21 cellular contexts compared by ENCODE assay signal in the genomic region with DNA sequence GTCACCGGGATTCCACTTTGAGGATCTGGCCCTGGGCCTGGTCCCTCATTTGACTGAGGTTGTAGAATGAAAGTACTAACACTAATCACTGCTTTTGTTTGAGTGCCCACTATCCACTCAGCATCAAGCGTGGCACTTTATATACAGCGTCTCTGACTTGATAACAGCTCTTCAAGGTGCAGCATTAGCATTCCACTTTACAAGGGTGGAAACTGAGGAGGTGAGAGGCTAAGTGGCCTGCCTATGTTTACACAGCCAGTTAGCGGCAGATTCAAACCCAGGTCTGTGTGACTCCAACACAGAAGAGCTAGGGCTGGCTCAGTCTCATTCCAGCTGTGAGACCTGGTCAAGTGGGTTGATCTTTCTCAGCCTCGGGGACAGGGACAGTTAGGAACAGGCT. TPM values are rescaled to one million over a fixed set of nuclear protein-coding genes. Genes with fewer than 3 reads are reported as not detected.
DNase-seq lines count a peak whose midpoint lies in the region; ATAC-seq, FAIRE-seq and TF ChIP-seq lines count a peak whose summit lies in the region.
"Had no signal": no experiment of that assay in that cellular context is flagged by ENCODE, and none has a peak within 500 bp of the region (broad histone marks: within the 10 kb centered on the region; RNA-seq: fewer than 3 reads in every experiment).

No MANE protein-coding gene starts in this region.

- H3K4me3 ChIP-seq in GM12878: no peak overlapping the region
- H3K4me3 ChIP-seq in lower lobe of right lung: no peak overlapping the region
- no peak overlapping the region for H3K4me3 ChIP-seq in stomach smooth muscle (ENCODE audit: low read length in 2 of 2)
- H3K4me3 ChIP-seq: BLaER1, GM23338, K562 had no signal

- no peak for ATAC-seq in GM12878
- peak; percentile 47 to 80 for ATAC-seq in lower lobe of right lung
- ATAC-seq: GM23338, K562 had no signal

- no peaks in the 10 kb centered on the region for H4K20me1 ChIP-seq in GM12878 (ENCODE audit: control insufficient read depth, insufficient read depth)
- H4K20me1 ChIP-seq: BLaER1 had no signal

- DNase-seq in NCI-H2029 treated with DMSO at 0.1 percent for 48 hours (lab: John Stamatoyannopoulos, UW): peak; percentile 21
- no peak for DNase-seq in NCI-H2029 (lab: John Stamatoyannopoulos, UW)
- no peak for DNase-seq in GM12878 (ENCODE audit: low read depth, low spot score)
- no peak for DNase-seq in lower lobe of right lung
- DNase-seq in GM20000 (ENCODE audit: low spot score): no peak
- DNase-seq in epidermal melanocyte (ENCODE audit: insufficient read length, low spot score): no peak
- DNase-seq in NCI-H446 treated with DMSO at 0.1 percent for 48 hours (lab: John Stamatoyannopoulos, UW): no peak
- DNase-seq: 8988T; AML-193; Caco-2; CD8-positive, alpha-beta memory T cell; DMS53; HCEC 1CT; HFFc6 had no signal

- peak; percentile 59 for FAIRE-seq in GM12878 (lab: Jason Lieb, UNC)
- FAIRE-seq: GM12891, K562 had no signal

- 51% methylated on average over 5 of the region's 5 CpGs for WGBS in GM12878 (ENCODE audit: insufficient coverage, insufficient replicate concordance, low lambda C conversion rate, missing lambda C conversion rate)

- no peaks in the 10 kb centered on the region for H3K27me3 ChIP-seq in GM12878 (replicated peaks in 1 of 2; ENCODE audit: control insufficient read depth in 2 of 2, insufficient read depth in 2 of 2, low read length in 1 of 2)
- H3K27me3 ChIP-seq in lower lobe of right lung (ENCODE audit: low read depth): no peaks in the 10 kb centered on the region
- no peaks in the 10 kb centered on the region for H3K27me3 ChIP-seq in stomach smooth muscle (ENCODE audit: control insufficient read depth in 1 of 2, insufficient read depth in 2 of 2, low read length in 2 of 2)
- H3K27me3 ChIP-seq: BLaER1 had no signal

- H3K36me3 ChIP-seq in GM12878 (ENCODE audit: control insufficient read depth in 2 of 2, insufficient read depth in 2 of 2, low read length in 1 of 2) (no peaks in the 10 kb centered on the region), lower lobe of right lung (no peaks in the 10 kb centered on the region), stomach smooth muscle (ENCODE audit: control insufficient read depth in 2 of 2, insufficient read depth in 2 of 2, low read length in 2 of 2) (peaks cover 36 to 43% of the 10 kb centered on the region in 2 donors)

- H3K27ac ChIP-seq in GM12878 (ENCODE audit: control insufficient read depth, insufficient read depth): no peak overlapping the region
- H3K27ac ChIP-seq in lower lobe of right lung: no peak overlapping the region
- peak overlapping the region; percentile 97 for H3K27ac ChIP-seq in stomach smooth muscle (ENCODE audit: low read length)
- H3K27ac ChIP-seq: BLaER1, HL-60 had no signal

- POLR2A ChIA-PET in GM12878 (lab: Charles Lee): no interaction called here

- no peak for TF ChIP-seq RAD21 in GM12878 (IDR thresholded peaks at IDR 0.05; ENCODE audit: insufficient read depth, low read depth, low read length)

- no peak overlapping the region for H2AFZ ChIP-seq in GM12878 (ENCODE audit: control insufficient read depth, low read depth, low read length)
- H2AFZ ChIP-seq: GM23338 had no signal

- no peak overlapping the region for H3K4me2 ChIP-seq in GM12878 (ENCODE audit: control insufficient read depth, insufficient read depth)
- H3K4me2 ChIP-seq: BLaER1, GM23338 had no signal

- TF ChIP-seq CTCF in GM12878 (IDR thresholded peaks at IDR 0.05 in 2 of 3, conservative IDR thresholded peaks at IDR 0.05 in 1 of 3; ENCODE audit: control insufficient read depth in 2 of 3, extremely low read depth in 1 of 3, insufficient read depth in 1 of 3, low read depth in 3 of 3, low read length in 3 of 3): no peak
- no peak for TF ChIP-seq CTCF in lower lobe of right lung (IDR thresholded peaks at IDR 0.05)
- TF ChIP-seq CTCF in GM20000 (IDR thresholded peaks at IDR 0.05; ENCODE audit: extremely low read depth, missing control alignments): no peak

- no peak for TF ChIP-seq POLR2A in GM12878 (IDR thresholded peaks at IDR 0.05; ENCODE audit: low read depth, low read length)

- no TSS peak for BruUV-seq in GM12878 (replicated peaks; lab: Mats Ljungman, UMichigan)

- H3K9me3 ChIP-seq in GM12878 (replicated peaks; ENCODE audit: control insufficient read depth, insufficient read depth, low read length) (no peaks in the 10 kb centered on the region), lower lobe of right lung (no peaks in the 10 kb centered on the region), stomach smooth muscle (ENCODE audit: control insufficient read depth in 2 of 2, low read length in 2 of 2) (no peaks in the 10 kb centered on the region)
- H3K9me3 ChIP-seq: BLaER1, Caco-2 had no signal

- RAD21 ChIA-PET in GM12878 (lab: Charles Lee; ENCODE audit: unreplicated experiment): no interaction called here

- H3K9ac ChIP-seq in GM12878 (ENCODE audit: control insufficient read depth, insufficient read depth, low read length) (no peak overlapping the region), stomach smooth muscle (ENCODE audit: low read length in 2 of 2) (no peak overlapping the region)
- H3K9ac ChIP-seq: BLaER1 had no signal

- CTCF ChIA-PET in GM12878 (lab: Yijun Ruan, JAX): interaction anchor here (1.1 kb wide), 1 partner anchor 11 kb away, joined by 5 read pairs; no protein-coding TSS in a partner anchor

- intact Hi-C loops in GM12878 (cut with micrococcal nuclease; ENCODE audit: unreplicated experiment) (no loop called here), lower lobe of right lung (cut with DNase I) (no loop called here)

- H3K79me2 ChIP-seq in GM12878 (ENCODE audit: control insufficient read depth, insufficient read depth, low read length): no peaks in the 10 kb centered on the region

- in situ Hi-C loops in GM12878 (cut with MboI): no loop called here

- no peaks in the 10 kb centered on the region; the same call in 1 of the 2 replicates for H3K4me1 ChIP-seq in GM12878 (ENCODE audit: control insufficient read depth, insufficient read depth, low read length)
- peaks cover 6% of the 10 kb centered on the region for H3K4me1 ChIP-seq in lower lobe of right lung
- peaks cover 78% of the 10 kb centered on the region for H3K4me1 ChIP-seq in stomach smooth muscle (ENCODE audit: control insufficient read depth, insufficient read depth, low read length)
- H3K4me1 ChIP-seq: Caco-2 had no signal

- SMC1A ChIA-PET in GM12878 (lab: Charles Lee; ENCODE audit: uncharacterized antibody, unreplicated experiment): no interaction called here

- TF ChIP-seq EP300 in GM12878 (IDR thresholded peaks at IDR 0.05; ENCODE audit: borderline replicate concordance in 1 of 2, control insufficient read depth in 1 of 2, low read depth in 2 of 2, low read length in 2 of 2): no peak

TF ChIP-seq in GM12878, 131 proteins besides CTCF, POLR2A, EP300 and RAD21:
- no peak for TF ChIP-seq BACH1 (IDR thresholded peaks at IDR 0.05; ENCODE audit: borderline replicate concordance)
- no peak for TF ChIP-seq TARDBP (IDR thresholded peaks at IDR 0.05; ENCODE audit: borderline replicate concordance)
- TF ChIP-seq IRF4 (IDR thresholded peaks at IDR 0.05; ENCODE audit: low read depth, low read length): no peak
- no peak for TF ChIP-seq SP1 (IDR thresholded peaks at IDR 0.05; ENCODE audit: low read depth, low read length)
- TF ChIP-seq ZBED1 (IDR thresholded peaks at IDR 0.05; ENCODE audit: borderline replicate concordance): no peak
- no peak for TF ChIP-seq MTA2 (IDR thresholded peaks at IDR 0.05; ENCODE audit: low read depth)
- no peak for TF ChIP-seq RAD51 (IDR thresholded peaks at IDR 0.05)
- TF ChIP-seq KLF5 (IDR thresholded peaks at IDR 0.05; ENCODE audit: partially characterized antibody): no peak
- no peak for TF ChIP-seq GATAD2B (conservative IDR thresholded peaks at IDR 0.05; ENCODE audit: low read depth)
- no peak for TF ChIP-seq SREBF1 (IDR thresholded peaks at IDR 0.05; ENCODE audit: low read length)
- TF ChIP-seq HCFC1 (IDR thresholded peaks at IDR 0.05; ENCODE audit: low read length): no peak
- TF ChIP-seq TCF12 (IDR thresholded peaks at IDR 0.05; ENCODE audit: low read depth, low read length): no peak
- TF ChIP-seq, protein P1, sequence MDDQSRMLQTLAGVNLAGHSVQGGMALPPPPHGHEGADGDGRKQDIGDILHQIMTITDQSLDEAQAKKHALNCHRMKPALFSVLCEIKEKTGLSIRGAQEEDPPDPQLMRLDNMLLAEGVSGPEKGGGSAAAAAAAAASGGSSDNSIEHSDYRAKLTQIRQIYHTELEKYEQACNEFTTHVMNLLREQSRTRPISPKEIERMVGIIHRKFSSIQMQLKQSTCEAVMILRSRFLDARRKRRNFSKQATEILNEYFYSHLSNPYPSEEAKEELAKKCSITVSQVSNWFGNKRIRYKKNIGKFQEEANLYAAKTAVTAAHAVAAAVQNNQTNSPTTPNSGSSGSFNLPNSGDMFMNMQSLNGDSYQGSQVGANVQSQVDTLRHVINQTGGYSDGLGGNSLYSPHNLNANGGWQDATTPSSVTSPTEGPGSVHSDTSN (IDR thresholded peaks at IDR 0.05; ENCODE audit: insufficient replicate concordance, low read depth, low read length): no peak

RNA-seq across cellular contexts. Expression of a gene that starts 5.9 kb away (rescaled TPM):
- 3.4 and 4.6 TPM in 2 replicates for total RNA-seq in GM12878 (2013; cell fraction: nucleolus; rRNA removed)
- total RNA-seq in GM12878 (2014; rRNA removed): 1.9 and 2.5 TPM in 2 replicates
- total RNA-seq in GM12878 (2014; rRNA removed; fragmentation: Illumina TruSeq; extraction: Trizol): 1.6 and 1.9 TPM in 2 replicates
- total RNA-seq in GM12878 (2021): 3.5 and 3.8 TPM in 2 replicates
- 0.73 TPM for polyA plus RNA-seq in GM12878 (2011; ENCODE audit: low read depth)
- polyA plus RNA-seq in GM12878 (2011; rRNA removed): 1.2 TPM in 2 replicates
- polyA plus RNA-seq in GM12878 (2011; cell fraction: cytosol; rRNA removed): 1.8 TPM in 2 replicates
- 6.1 TPM in 2 replicates for polyA plus RNA-seq in GM12878 (2011; cell fraction: nucleus; rRNA removed)
- 0.87 and 1.7 TPM in 2 replicates for polyA plus RNA-seq in GM12878 (2012)
- 1.9 and 3.6 TPM in 2 replicates for polyA plus RNA-seq in GM12878 (2014; fragmentation: Illumina TruSeq; extraction: Trizol)
- polyA plus RNA-seq in GM12878 (2014; fragmentation: Nextera tagmentation; extraction: Ambion mirVana): 1 to 10 TPM; 2.3 to 2.8 TPM
- 2.7 and 2.9 TPM in 2 replicates for polyA plus RNA-seq in GM12878 (2014; rRNA removed)
- polyA plus RNA-seq in GM12878 (2016; fragmentation: Nextera tagmentation; extraction: Ambion mirVana): 1 to 10 TPM; 2.5 to 3.4 TPM
- polyA minus RNA-seq in GM12878 (2011; rRNA and poly(A)+ RNA removed): 3.5 and 3.7 TPM in 2 replicates
- polyA minus RNA-seq in GM12878 (2011; cell fraction: cytosol; rRNA and poly(A)+ RNA removed): 0.31 and 0.40 TPM in 2 replicates
- 1.2 and 3.2 TPM in 2 replicates for polyA minus RNA-seq in GM12878 (2011; cell fraction: nucleus; rRNA and poly(A)+ RNA removed)
- 2.5 TPM for total RNA-seq in lower lobe of right lung
- total RNA-seq: Caco-2; CD8-positive, alpha-beta memory T cell; G401; HFFc6; K562 had no signal
- polyA plus RNA-seq: CD8-positive, alpha-beta memory T cell; K562 had no signal
